ENCODE assay signal across 8 cellular contexts in genomic region chr18:54444309-54444914, GRCh38.
DNase-seq lines count a peak whose midpoint lies in the region; ATAC-seq and TF ChIP-seq lines count a peak whose summit lies in the region.

No MANE protein-coding gene starts in this region.

- H3K27me3 ChIP-seq in H7 (ENCODE audit: control insufficient read depth, insufficient read depth, low read length) (no peaks in the 10 kb centered on the region), ovary (no peaks in the 10 kb centered on the region)

- H3K36me3 ChIP-seq in H7 (replicated peaks; ENCODE audit: control insufficient read depth, insufficient read depth, low read length): no peaks in the 10 kb centered on the region
- H3K36me3 ChIP-seq in ovary: no peaks in the 10 kb centered on the region

- intact Hi-C loops in ovary (cut with DNase I): loop anchor here in 1 of 4 donors (2.0 kb wide), 1 partner anchor 40 kb away; no protein-coding TSS in a partner anchor

- CTCF ChIA-PET in WTC11 (lab: Charles Lee): interaction anchor here (0.6 to 2.1 kb wide), 37 partner anchors 9 to 506 kb away, joined by 3 to 31 read pairs (median 5); partner anchors contain the start of genes C18orf54 and STARD6

- peak overlapping the region; percentile 74 for H3K27ac Mint-ChIP-seq in WTC11

- no peak for TF ChIP-seq EP300 in ovary (IDR thresholded peaks at IDR 0.05)

- peaks cover 11% of the 10 kb centered on the region for H3K4me1 Mint-ChIP-seq in WTC11

- no peak overlapping the region for H3K4me3 Mint-ChIP-seq in WTC11

- H3K4me1 ChIP-seq in ovary (ENCODE audit: insufficient read depth): no peaks in the 10 kb centered on the region

- peaks cover 10% of the 10 kb centered on the region for H3K9me3 Mint-ChIP-seq in WTC11

- ATAC-seq in WTC11: peak; percentile 95

- H3K9me3 ChIP-seq in ovary: no peaks in the 10 kb centered on the region

- no peak overlapping the region for H3K4me3 ChIP-seq in H7 (ENCODE audit: insufficient read depth, low read depth, low read length)
- no peak overlapping the region for H3K4me3 ChIP-seq in ovary

- TF ChIP-seq POLR2A in ovary (IDR thresholded peaks at IDR 0.05): no peak

- no peaks in the 10 kb centered on the region for H3K27me3 Mint-ChIP-seq in WTC11 (ENCODE audit: low read depth)

- peak; percentile 49 for DNase-seq in activated CD4-positive, alpha-beta T cell treated with anti-CD3 and anti-CD28 coated beads for 48 hours
- no peak for DNase-seq in activated CD4-positive, alpha-beta T cell treated with anti-CD3 and anti-CD28 coated beads for 4 hours
- DNase-seq in H7 (peak; percentile 13), LoVo (ENCODE audit: low spot score) (peak; percentile 54), WTC11 (ENCODE audit: low spot score) (peak; percentile 80), fibroblast of peridontal ligament (ENCODE audit: extremely low read depth) (peak; percentile 66), ovary (peak in 4 of 5 donors; percentile 22 to 52 (median 36))
- DNase-seq in effector CD4-positive, alpha-beta T cell: no peak

- peaks cover 8% of the 10 kb centered on the region; the same call in 1 of the 2 replicates for H3K36me3 Mint-ChIP-seq in WTC11

- TF ChIP-seq CTCF in WTC11 (IDR thresholded peaks at IDR 0.05) (peak; percentile 71), ovary (IDR thresholded peaks at IDR 0.05) (peak in 1 of 3 donors; percentile 26)

- no peak overlapping the region for H3K27ac ChIP-seq in ovary

- POLR2A ChIA-PET in WTC11 (lab: Charles Lee): interaction anchor here (0.6 kb wide), 1 partner anchor 151 kb away, joined by 3 read pairs; no protein-coding TSS in a partner anchor

- 7 to 10% (median 7%) methylated on average over 7 of the region's 7 CpGs for WGBS in ovary, 3 donors

TF ChIP-seq in WTC11, 78 proteins besides CTCF, POLR2A, EP300 and RAD21:
- TF ChIP-seq ATF6 (CRISPR knock-in tag; IDR thresholded peaks at IDR 0.05): no peak
- no peak for TF ChIP-seq ZNF138 (CRISPR knock-in tag; conservative IDR thresholded peaks at IDR 0.05)
- TF ChIP-seq MAX (CRISPR knock-in tag; IDR thresholded peaks at IDR 0.05): no peak
- no peak for TF ChIP-seq E2F1 (CRISPR knock-in tag; IDR thresholded peaks at IDR 0.05)
- no peak for TF ChIP-seq TP53 (CRISPR knock-in tag; IDR thresholded peaks at IDR 0.05)
- TF ChIP-seq CDX4 (CRISPR knock-in tag; IDR thresholded peaks at IDR 0.05; ENCODE audit: borderline replicate concordance): no peak
- no peak for TF ChIP-seq MLX (CRISPR knock-in tag; IDR thresholded peaks at IDR 0.05)
- TF ChIP-seq TEAD4 (CRISPR knock-in tag; IDR thresholded peaks at IDR 0.05): no peak
- no peak for TF ChIP-seq MYBL2 (CRISPR knock-in tag; IDR thresholded peaks at IDR 0.05)
- TF ChIP-seq ZNF396 (CRISPR knock-in tag; IDR thresholded peaks at IDR 0.05; ENCODE audit: borderline replicate concordance): no peak
- TF ChIP-seq GABPB1 (CRISPR knock-in tag; IDR thresholded peaks at IDR 0.05): no peak
- TF ChIP-seq ZNF512 (CRISPR knock-in tag; IDR thresholded peaks at IDR 0.05; ENCODE audit: borderline replicate concordance): no peak
- no peak for TF ChIP-seq IRF1 (CRISPR knock-in tag; IDR thresholded peaks at IDR 0.05)
- TF ChIP-seq SOX15 (CRISPR knock-in tag; IDR thresholded peaks at IDR 0.05): no peak
- no peak for TF ChIP-seq ZNF416 (CRISPR knock-in tag; IDR thresholded peaks at IDR 0.05)
- no peak for TF ChIP-seq ATF2 (CRISPR knock-in tag; IDR thresholded peaks at IDR 0.05; ENCODE audit: borderline replicate concordance, low read depth)
- TF ChIP-seq NR2C2 (CRISPR knock-in tag; IDR thresholded peaks at IDR 0.05): no peak

Comparison
In these comparisons a context has a peak if more than half of its experiments do, and no peak if none do; other contexts are left out.
1. DNase-seq: peak in activated CD4-positive, alpha-beta T cell treated with anti-CD3 and anti-CD28 coated beads for 48 hours (single experiment), H7 (single experiment), LoVo (single experiment), WTC11 (single experiment), fibroblast of peridontal ligament (single experiment) and ovary (4 of 5); none in activated CD4-positive, alpha-beta T cell treated with anti-CD3 and anti-CD28 coated beads for 4 hours (0 of 2) and effector CD4-positive, alpha-beta T cell (single experiment).